ENCODE assay signal across 8 cellular contexts in the genomic region with DNA sequence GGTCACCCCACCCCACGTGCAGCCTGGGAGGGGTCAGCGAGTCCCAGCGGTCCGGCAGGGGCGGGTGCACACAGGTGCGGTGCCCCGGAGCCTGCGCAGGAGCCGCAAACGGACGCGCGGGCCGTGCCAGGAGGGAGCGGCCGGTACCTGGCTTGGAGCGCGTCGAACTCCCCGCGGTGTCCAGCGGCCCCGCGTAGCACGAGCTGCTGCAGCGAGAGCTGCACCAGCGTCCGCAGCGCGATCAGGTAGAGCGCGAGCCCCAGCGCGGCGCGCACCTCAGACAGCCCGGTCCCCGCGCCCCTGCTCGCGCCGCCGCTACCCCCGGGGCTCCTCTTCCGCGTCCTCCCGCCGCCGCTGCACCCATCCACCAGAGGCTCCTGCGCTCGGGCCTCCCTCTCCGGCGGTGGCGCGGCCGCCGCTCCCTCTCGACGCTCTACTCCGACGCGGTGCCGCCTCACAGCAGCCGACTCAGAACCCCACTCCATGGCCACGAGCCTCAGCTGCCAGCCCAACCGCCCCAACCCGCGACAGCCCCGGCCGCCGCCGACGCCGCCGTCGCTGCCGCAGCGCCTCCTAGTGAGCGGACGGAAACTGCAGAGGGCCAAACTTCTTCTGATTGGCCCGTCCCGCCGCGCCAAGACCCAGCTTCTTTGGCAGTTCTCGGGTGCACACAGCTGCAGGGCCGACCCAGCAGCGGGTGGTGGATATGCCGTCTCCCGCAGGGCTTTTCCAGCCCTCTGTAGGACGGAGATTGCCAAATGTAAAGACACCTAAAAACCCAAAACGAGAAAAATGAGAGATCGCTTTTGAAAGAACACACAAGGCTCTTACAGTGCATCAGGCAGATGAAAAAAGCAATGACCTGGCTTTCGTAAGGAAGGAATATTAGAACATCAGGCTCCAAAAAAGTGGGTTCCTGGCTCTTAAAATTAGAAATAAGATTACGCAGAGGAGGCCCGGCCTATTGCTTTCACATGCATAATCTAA. TPM values are rescaled to one million over a fixed set of nuclear protein-coding genes. Genes with fewer than 3 reads are reported as not detected.
DNase-seq lines count a peak whose midpoint lies in the region; ATAC-seq, FAIRE-seq and TF ChIP-seq lines count a peak whose summit lies in the region.

A gene with protein sequence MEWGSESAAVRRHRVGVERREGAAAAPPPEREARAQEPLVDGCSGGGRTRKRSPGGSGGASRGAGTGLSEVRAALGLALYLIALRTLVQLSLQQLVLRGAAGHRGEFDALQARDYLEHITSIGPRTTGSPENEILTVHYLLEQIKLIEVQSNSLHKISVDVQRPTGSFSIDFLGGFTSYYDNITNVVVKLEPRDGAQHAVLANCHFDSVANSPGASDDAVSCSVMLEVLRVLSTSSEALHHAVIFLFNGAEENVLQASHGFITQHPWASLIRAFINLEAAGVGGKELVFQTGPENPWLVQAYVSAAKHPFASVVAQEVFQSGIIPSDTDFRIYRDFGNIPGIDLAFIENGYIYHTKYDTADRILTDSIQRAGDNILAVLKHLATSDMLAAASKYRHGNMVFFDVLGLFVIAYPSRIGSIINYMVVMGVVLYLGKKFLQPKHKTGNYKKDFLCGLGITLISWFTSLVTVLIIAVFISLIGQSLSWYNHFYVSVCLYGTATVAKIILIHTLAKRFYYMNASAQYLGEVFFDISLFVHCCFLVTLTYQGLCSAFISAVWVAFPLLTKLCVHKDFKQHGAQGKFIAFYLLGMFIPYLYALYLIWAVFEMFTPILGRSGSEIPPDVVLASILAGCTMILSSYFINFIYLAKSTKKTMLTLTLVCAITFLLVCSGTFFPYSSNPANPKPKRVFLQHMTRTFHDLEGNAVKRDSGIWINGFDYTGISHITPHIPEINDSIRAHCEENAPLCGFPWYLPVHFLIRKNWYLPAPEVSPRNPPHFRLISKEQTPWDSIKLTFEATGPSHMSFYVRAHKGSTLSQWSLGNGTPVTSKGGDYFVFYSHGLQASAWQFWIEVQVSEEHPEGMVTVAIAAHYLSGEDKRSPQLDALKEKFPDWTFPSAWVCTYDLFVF (minus strand): TSS at position 575 of the 987 bp plus-strand sequence. CDS start 90 bp downstream, at position 485.

- peak; percentile 56 for DNase-seq in GM19239 (ENCODE audit: insufficient read length, low spot score)
- peak; percentile 52 for DNase-seq in NCI-H510A (lab: John Stamatoyannopoulos, UW)
- DNase-seq in activated CD4-positive, alpha-beta T cell treated with anti-CD3 and anti-CD28 coated beads for 4 hours: peak; percentile 84 to 91
- peak; percentile 93 for DNase-seq in colonic mucosa
- DNase-seq in left kidney (ENCODE audit: low read depth, low spot score): peak; percentile 95
- DNase-seq in stimulated activated CD4-positive, alpha-beta T cell treated with anti-CD3 and anti-CD28 coated beads, Interleukin-2, amount 100 ng/mL, for 24 hours: peak; percentile 92 to 94

- peaks cover 17% of the 10 kb centered on the region; the same call in 1 of the 2 replicates for H3K27me3 ChIP-seq in BLaER1
- H3K27me3 ChIP-seq in colonic mucosa: no peaks in the 10 kb centered on the region

- peaks cover 18% of the 10 kb centered on the region; the same call in 1 of the 2 replicates for H3K36me3 ChIP-seq in BLaER1
- H3K36me3 ChIP-seq in colonic mucosa: no peaks in the 10 kb centered on the region

- TF ChIP-seq CTCF in colonic mucosa (IDR thresholded peaks at IDR 0.05): peak; percentile 89

- H3K27ac ChIP-seq in BLaER1 (peak within 1 kb of the TSS; percentile 66), colonic mucosa (peak within 1 kb of the TSS; percentile 74)

- peaks cover 20% of the 10 kb centered on the region for H3K4me1 ChIP-seq in BLaER1
- peaks cover 5% of the 10 kb centered on the region for H3K4me1 ChIP-seq in colonic mucosa

- H3K9me3 ChIP-seq in BLaER1: no peaks in the 10 kb centered on the region
- H3K9me3 ChIP-seq in colonic mucosa: no peaks in the 10 kb centered on the region

- ATAC-seq in HG03442 (IDR thresholded peaks at IDR 0.05; ENCODE audit: unreplicated experiment): peak; percentile 75

- FAIRE-seq in GM19239 (lab: Jason Lieb, UNC): peak; percentile 91

- peak within 1 kb of the TSS; percentile 97 for H3K4me2 ChIP-seq in BLaER1

- peak within 1 kb of the TSS; percentile 86 for H3K4me3 ChIP-seq in BLaER1
- H3K4me3 ChIP-seq in colonic mucosa: peak within 1 kb of the TSS; percentile 74

- peaks cover 18% of the 10 kb centered on the region for H4K20me1 ChIP-seq in BLaER1

- intact Hi-C loops in colonic mucosa (cut with DNase I): loop anchor here (10.0 kb wide), 1 partner anchor 1148 kb away; no protein-coding TSS in a partner anchor

- H3K9ac ChIP-seq in BLaER1 (peak within 1 kb of the TSS; percentile 79), colonic mucosa (ENCODE audit: low read depth in 2 of 2, low read length in 2 of 2) (peak within 1 kb of the TSS; percentile 86 to 88)

RNA-seq across cellular contexts. Expression of the gene that starts here (rescaled TPM):
- 10 to 100 TPM; 47.3 to 50.8 TPM for total RNA-seq in colonic mucosa

Comparison
In these comparisons a context has a peak if more than half of its experiments do, and no peak if none do; other contexts are left out.
1. Peak in every context shown above with its lines: DNase-seq, ATAC-seq, H3K4me3 ChIP-seq and H3K27ac ChIP-seq.